In the genomic region with DNA sequence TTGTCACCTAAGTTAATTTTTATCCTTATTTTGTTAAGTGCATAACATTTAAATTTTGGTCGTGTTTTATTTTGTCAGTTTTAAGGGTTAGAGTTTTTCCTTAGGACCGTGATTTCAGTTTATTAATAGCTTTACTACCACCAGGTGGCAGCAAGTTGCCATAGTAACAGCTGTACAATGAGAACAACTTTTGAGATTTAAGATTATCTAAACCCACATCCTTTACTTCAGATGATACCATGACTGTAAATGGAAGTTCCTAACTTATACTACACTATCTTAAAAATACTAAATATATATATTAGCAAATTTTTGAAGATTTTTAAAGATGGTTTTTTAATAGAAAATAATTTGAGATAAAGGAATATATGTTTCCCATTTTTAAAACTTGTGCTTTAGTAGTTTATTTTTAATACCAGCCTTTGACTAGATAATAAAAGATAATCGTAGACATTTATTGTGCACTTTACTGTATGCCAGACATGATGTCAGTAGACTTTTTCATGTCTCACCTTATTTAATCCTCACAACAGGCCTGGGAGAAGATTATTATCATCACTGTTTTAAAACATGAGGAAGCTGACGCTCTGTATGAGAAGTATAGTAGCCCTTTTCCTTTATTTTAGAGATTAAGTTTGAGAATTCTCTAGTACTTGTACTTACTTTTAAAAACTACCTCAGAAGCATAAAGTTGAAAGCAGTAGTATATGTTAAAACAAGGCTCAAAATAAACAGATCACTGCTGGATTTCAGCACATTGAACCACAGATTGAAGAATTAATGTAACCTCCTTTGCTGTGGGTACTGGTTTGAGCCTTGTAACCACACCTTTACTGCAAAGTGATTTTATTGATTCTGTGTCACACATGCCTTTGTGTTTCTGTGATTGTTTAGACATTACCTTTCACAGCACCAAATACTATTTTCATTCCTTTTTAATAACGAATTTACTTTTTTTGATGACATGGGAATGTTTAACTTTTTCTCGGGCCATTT, we compare ENCODE assay signal across 8 cellular contexts. TPM values are rescaled to one million over a fixed set of nuclear protein-coding genes. Genes with fewer than 3 reads are reported as not detected.
DNase-seq lines count a peak whose midpoint lies in the region; ATAC-seq, FAIRE-seq and TF ChIP-seq lines count a peak whose summit lies in the region.

No MANE protein-coding gene starts in this region.

- H3K4me3 ChIP-seq in GM06990 (replicated peaks; ENCODE audit: low read depth, low read length): no peak overlapping the region
- H3K4me3 ChIP-seq in OCI-LY1 (ENCODE audit: low read depth, low read length, poor library complexity, severe bottlenecking): no peak overlapping the region
- no peak overlapping the region for H3K4me3 ChIP-seq in small intestine (ENCODE audit: low read depth in 1 of 2, low read length in 2 of 2)

- no peak overlapping the region for H3K4me3 Mint-ChIP-seq in activated naive CD4-positive, alpha-beta T cell treated with anti-CD3 and anti-CD28 coated beads for 36 hours
- H3K4me3 Mint-ChIP-seq in glutamatergic neuron (ENCODE audit: unreplicated experiment): no peak overlapping the region

- H3K9me3 Mint-ChIP-seq in activated naive CD4-positive, alpha-beta T cell treated with anti-CD3 and anti-CD28 coated beads for 36 hours: no peaks in the 10 kb centered on the region
- H3K9me3 Mint-ChIP-seq in glutamatergic neuron (ENCODE audit: unreplicated experiment): no peaks in the 10 kb centered on the region

- H3K27ac ChIP-seq in 22Rv1 (no peak overlapping the region), OCI-LY1 (ENCODE audit: low read depth, low read length, poor library complexity, severe bottlenecking) (peak overlapping the region; percentile 74), small intestine (ENCODE audit: low read depth in 1 of 2, low read length in 1 of 2) (no peak overlapping the region)

- H3K27ac Mint-ChIP-seq in activated naive CD4-positive, alpha-beta T cell treated with anti-CD3 and anti-CD28 coated beads for 36 hours: no peak overlapping the region
- H3K27ac Mint-ChIP-seq in glutamatergic neuron (ENCODE audit: unreplicated experiment): no peak overlapping the region

- H3K9ac ChIP-seq in OCI-LY1 (ENCODE audit: low read length): no peak overlapping the region

- intact Hi-C loops in activated naive CD4-positive, alpha-beta T cell treated with anti-CD3 and anti-CD28 coated beads for 36 hours (cut with micrococcal nuclease): loop anchor here (1.0 to 2.0 kb wide), 5 partner anchors 8 to 1037 kb away; no protein-coding TSS in a partner anchor

- peak; percentile 78 for FAIRE-seq in small intestine (lab: Jason Lieb, UNC)

- H3K4me1 Mint-ChIP-seq in activated naive CD4-positive, alpha-beta T cell treated with anti-CD3 and anti-CD28 coated beads for 36 hours (ENCODE audit: low read depth): peaks cover 30% of the 10 kb centered on the region
- no peaks in the 10 kb centered on the region for H3K4me1 Mint-ChIP-seq in glutamatergic neuron (ENCODE audit: low read depth, unreplicated experiment)

- CTCF ChIA-PET in activated naive CD4-positive, alpha-beta T cell treated with anti-CD3 and anti-CD28 coated beads for 36 hours (lab: Charles Lee): interaction anchor here (0.6 to 2.0 kb wide), 10 partner anchors 8 to 620 kb away, joined by 3 to 8 read pairs (median 3); no protein-coding TSS in a partner anchor

- peaks cover 34% of the 10 kb centered on the region for H3K36me3 Mint-ChIP-seq in activated naive CD4-positive, alpha-beta T cell treated with anti-CD3 and anti-CD28 coated beads for 36 hours (ENCODE audit: low read depth)
- no peaks in the 10 kb centered on the region for H3K36me3 Mint-ChIP-seq in glutamatergic neuron (ENCODE audit: unreplicated experiment)

- no peak overlapping the region; the same call in 1 of the 2 replicates for H3K4me2 ChIP-seq in OCI-LY1 (ENCODE audit: low read length)

- no peaks in the 10 kb centered on the region for H3K27me3 Mint-ChIP-seq in activated naive CD4-positive, alpha-beta T cell treated with anti-CD3 and anti-CD28 coated beads for 36 hours (ENCODE audit: low read depth)
- no peaks in the 10 kb centered on the region for H3K27me3 Mint-ChIP-seq in glutamatergic neuron (ENCODE audit: unreplicated experiment)

- H3K79me2 ChIP-seq in OCI-LY1 (ENCODE audit: insufficient read depth, low read length): 0 out of 2 replicates have a peak, but pooled peaks cover 6% of the 10 kb centered on the region

- H3F3A ChIP-seq in OCI-LY1 (ENCODE audit: insufficient read depth, low read length): no peaks in the 10 kb centered on the region

- no peaks in the 10 kb centered on the region for H3K9me2 ChIP-seq in OCI-LY1 (ENCODE audit: low read depth, low read length)

- no peaks in the 10 kb centered on the region for H4K20me1 ChIP-seq in OCI-LY1 (ENCODE audit: insufficient read depth, low read length)

- peaks cover 47% of the 10 kb centered on the region for H3K4me1 ChIP-seq in OCI-LY1 (ENCODE audit: insufficient read depth, low read length, severe bottlenecking)
- no peaks in the 10 kb centered on the region for H3K4me1 ChIP-seq in small intestine (ENCODE audit: control insufficient read depth in 2 of 2, insufficient read depth in 1 of 2, low read depth in 1 of 2, low read length in 1 of 2)

- TF ChIP-seq CTCF in 22Rv1 (IDR thresholded peaks at IDR 0.05) (peak; percentile 61), GM06990 (IDR thresholded peaks at IDR 0.05; ENCODE audit: insufficient read depth, low read length, poor library complexity, severe bottlenecking) (peak; percentile 53), OCI-LY1 (IDR thresholded peaks at IDR 0.05; ENCODE audit: low read length) (peak; percentile 66), glutamatergic neuron (IDR thresholded peaks at IDR 0.05; ENCODE audit: partially characterized antibody, unreplicated experiment) (peak; percentile 80)

- no peaks in the 10 kb centered on the region for H3K27me3 ChIP-seq in GM06990 (replicated peaks; ENCODE audit: control insufficient read depth, insufficient read depth, low read length)
- no peaks in the 10 kb centered on the region for H3K27me3 ChIP-seq in OCI-LY1 (ENCODE audit: insufficient read depth, low read length)
- no peaks in the 10 kb centered on the region for H3K27me3 ChIP-seq in small intestine (ENCODE audit: control insufficient read depth in 2 of 2, insufficient read depth in 2 of 2, low read length in 2 of 2)

- H3K36me3 ChIP-seq in GM06990 (ENCODE audit: control insufficient read depth, insufficient read depth, low read length) (no peaks in the 10 kb centered on the region; the same call in none of the 2 replicates), OCI-LY1 (ENCODE audit: insufficient read depth, low read length) (peaks cover 57% of the 10 kb centered on the region), small intestine (ENCODE audit: control insufficient read depth in 2 of 2, insufficient read depth in 2 of 2, low read length in 2 of 2) (peaks cover 0 to 13% of the 10 kb centered on the region in 2 donors)

- no peak overlapping the region for H2AFZ ChIP-seq in OCI-LY1 (ENCODE audit: low read length)

- 58 to 60% (median 58%) methylated on average over 6 of the region's 6 CpGs for WGBS in small intestine, 3 donors

- no peaks in the 10 kb centered on the region for H3K9me3 ChIP-seq in OCI-LY1 (ENCODE audit: low read length)
- H3K9me3 ChIP-seq in small intestine (ENCODE audit: control insufficient read depth, low read depth): no peaks in the 10 kb centered on the region

- peak; percentile 75 for ATAC-seq in HG02885 (IDR thresholded peaks at IDR 0.05; ENCODE audit: poor library complexity, unreplicated experiment)

- peak; percentile 11 for DNase-seq in GM06990 (ENCODE audit: extremely low read depth, insufficient read length)
- peak; percentile 71 for DNase-seq in activated naive CD4-positive, alpha-beta T cell treated with anti-CD3 and anti-CD28 coated beads for 36 hours
- no peak for DNase-seq in glutamatergic neuron
- DNase-seq in small intestine: peak; percentile 49
- DNase-seq in GOT3 (lab: John Stamatoyannopoulos, UW): no peak

RNA-seq across cellular contexts. Expression of a gene that starts 27.5 kb away (rescaled TPM):
- 10 to 100 TPM; 52.2 to 60.0 TPM for total RNA-seq in activated naive CD4-positive, alpha-beta T cell treated with anti-CD3 and anti-CD28 coated beads for 36 hours
- total RNA-seq in glutamatergic neuron (ENCODE audit: unreplicated experiment): 78.4 TPM
- polyA plus RNA-seq in small intestine: 10 to 100 TPM; 18.1 to 31.5 (median 18.7) TPM

Comparison
In these comparisons a context has a peak if more than half of its experiments do, and no peak if none do; other contexts are left out.
1. DNase-seq: peak in GM06990 (single experiment), activated naive CD4-positive, alpha-beta T cell treated with anti-CD3 and anti-CD28 coated beads for 36 hours (single experiment) and small intestine (single experiment); none in glutamatergic neuron (single experiment) and GOT3 (single experiment).
2. Peak in every context shown above with its lines, with median percentiles within 50 percentile points of each other: CTCF ChIP-seq.